In genomic region chr13:30927188-30927587, GRCh38 we compare ENCODE assay signal across 8 cellular contexts. TPM values are rescaled to one million over a fixed set of nuclear protein-coding genes. Genes with fewer than 3 reads are reported as not detected.
"Had no signal": no experiment of that assay in that cellular context is flagged by ENCODE, and none has a peak within 500 bp of the region (broad histone marks: within the 10 kb centered on the region; RNA-seq: fewer than 3 reads in every experiment).

No MANE protein-coding gene starts in this region.

RNA-seq across cellular contexts. Expression of gene TEX26, which starts 5.3 kb away (rescaled TPM):
- total RNA-seq: activated CD8-positive, alpha-beta memory T cell treated with anti-CD3 and anti-CD28 coated beads for 36 hours; chondrocyte; dermis microvascular lymphatic vessel endothelial cell; heart left ventricle; left lobe of liver; natural killer cell; suprapubic skin; T-cell had no signal

RNA-seq across cellular contexts. Expression of gene MEDAG, which starts 21.1 kb away (rescaled TPM):
- total RNA-seq: activated CD8-positive, alpha-beta memory T cell treated with anti-CD3 and anti-CD28 coated beads for 36 hours; natural killer cell; T-cell had no signal
